Comparison of ENCODE assay signal across 1 cellular context in the genomic region with DNA sequence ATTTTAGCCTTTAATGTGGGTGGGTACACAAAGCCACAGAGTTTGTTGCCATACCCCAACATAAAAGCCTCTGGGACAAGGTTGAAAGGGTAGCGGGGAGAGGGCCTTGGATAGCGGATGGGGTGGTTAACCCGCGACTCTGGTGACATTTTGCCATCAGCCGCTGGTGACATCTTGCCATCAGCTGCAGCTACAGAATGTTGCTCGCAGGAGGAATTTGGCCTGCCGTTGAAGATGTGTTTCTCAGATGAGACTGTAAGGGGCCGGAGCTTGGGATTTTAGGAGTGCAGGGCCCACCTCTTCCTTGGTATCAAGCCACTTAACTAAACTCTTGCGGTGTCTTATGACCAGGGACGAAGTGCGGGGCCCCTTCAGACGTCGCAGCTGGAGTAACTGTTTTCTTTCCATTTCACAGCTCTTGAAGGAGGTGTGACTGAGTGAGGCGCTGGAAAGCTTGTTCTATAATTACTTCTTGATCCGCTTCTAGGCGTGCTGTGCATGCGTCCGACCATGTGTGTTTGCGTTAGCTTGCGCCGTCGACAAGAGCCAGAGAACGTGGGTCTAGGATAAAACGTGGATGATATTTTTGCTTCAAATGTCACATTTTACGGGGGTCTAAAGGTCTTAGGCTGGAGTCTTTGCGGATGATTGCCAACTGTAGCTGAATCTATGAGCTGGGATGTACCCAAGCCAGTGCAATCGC.
TF ChIP-seq lines count a peak whose summit lies in the region.

No MANE protein-coding gene starts in this region.

TF ChIP-seq in HEK293, 187 proteins besides CTCF, POLR2A, EP300 and RAD21 (continued from another document):
- TF ChIP-seq ZBTB1 (tag by site-specific recombination; IDR thresholded peaks at IDR 0.05) (no peak), SP7 (tag by site-specific recombination; IDR thresholded peaks at IDR 0.05) (no peak), HOXA7 (CRISPR knock-in tag; IDR thresholded peaks at IDR 0.05; ENCODE audit: borderline replicate concordance) (no peak), ZNF37A (tag by site-specific recombination; IDR thresholded peaks at IDR 0.05) (no peak), ZBTB21 (tag by site-specific recombination; IDR thresholded peaks at IDR 0.05) (no peak), ZNF416 (tag by site-specific recombination; IDR thresholded peaks at IDR 0.05) (no peak)
